In genomic region chr17:33968350-33969044, GRCh38 we compare ENCODE assay signal across 8 cellular contexts.
DNase-seq lines count a peak whose midpoint lies in the region; ATAC-seq, FAIRE-seq and TF ChIP-seq lines count a peak whose summit lies in the region.

No MANE protein-coding gene starts in this region.

- no peak overlapping the region for H3K27ac ChIP-seq in adrenal gland

- peak overlapping the region; percentile 53 for H3K4me3 Mint-ChIP-seq in activated T-helper 1 cell treated with anti-CD3 and anti-CD28 coated beads, Interleukin-12 subunit alpha, Interleukin-12 subunit beta, Interleukin-2, Interleukin-4 antibody, amounts not matched to agents 30 ng/mL and 10 ng/mL and 1 ng/mL, durations not matched to agents 14 hours and 24 hours and 36 hours

- peaks cover 42% of the 10 kb centered on the region for H3K4me1 Mint-ChIP-seq in activated T-helper 1 cell treated with anti-CD3 and anti-CD28 coated beads, Interleukin-12 subunit alpha, Interleukin-12 subunit beta, Interleukin-2, Interleukin-4 antibody, amounts not matched to agents 30 ng/mL and 10 ng/mL and 1 ng/mL, durations not matched to agents 14 hours and 24 hours and 36 hours (ENCODE audit: low read depth)

- peaks cover 11% of the 10 kb centered on the region for H3K27me3 Mint-ChIP-seq in activated T-helper 1 cell treated with anti-CD3 and anti-CD28 coated beads, Interleukin-12 subunit alpha, Interleukin-12 subunit beta, Interleukin-2, Interleukin-4 antibody, amounts not matched to agents 30 ng/mL and 10 ng/mL and 1 ng/mL, durations not matched to agents 14 hours and 24 hours and 36 hours (ENCODE audit: insufficient read depth)

- H3K36me3 Mint-ChIP-seq in activated T-helper 1 cell treated with anti-CD3 and anti-CD28 coated beads, Interleukin-12 subunit alpha, Interleukin-12 subunit beta, Interleukin-2, Interleukin-4 antibody, amounts not matched to agents 30 ng/mL and 10 ng/mL and 1 ng/mL, durations not matched to agents 14 hours and 24 hours and 36 hours (ENCODE audit: low read depth) = no peaks in the 10 kb centered on the region

- no peaks in the 10 kb centered on the region for H3K36me3 ChIP-seq in adrenal gland (replicated peaks in 1 of 2)

- H3K9me3 Mint-ChIP-seq in activated T-helper 1 cell treated with anti-CD3 and anti-CD28 coated beads, Interleukin-12 subunit alpha, Interleukin-12 subunit beta, Interleukin-2, Interleukin-4 antibody, amounts not matched to agents 30 ng/mL and 10 ng/mL and 1 ng/mL, durations not matched to agents 14 hours and 24 hours and 36 hours = no peaks in the 10 kb centered on the region

- H3K27ac Mint-ChIP-seq in activated T-helper 1 cell treated with anti-CD3 and anti-CD28 coated beads, Interleukin-12 subunit alpha, Interleukin-12 subunit beta, Interleukin-2, Interleukin-4 antibody, amounts not matched to agents 30 ng/mL and 10 ng/mL and 1 ng/mL, durations not matched to agents 14 hours and 24 hours and 36 hours = peak overlapping the region; percentile 75

- ATAC-seq in HG03378 (IDR thresholded peaks at IDR 0.05; ENCODE audit: unreplicated experiment) (peak; percentile 50), left lobe of liver (no peak)

- whole genome bisulfite sequencing in adrenal gland, 4 donors = 47 to 62% (median 50%) methylated on average over 9 of the region's 9 CpGs

- H3K9me3 ChIP-seq in adrenal gland (replicated peaks in 1 of 3) = no peaks in the 10 kb centered on the region

- no peak for TF ChIP-seq CTCF in adrenal gland (IDR thresholded peaks at IDR 0.05)

- no peaks in the 10 kb centered on the region for H3K4me1 ChIP-seq in adrenal gland (replicated peaks in 1 of 2)

- no peak for TF ChIP-seq POLR2A in adrenal gland (IDR thresholded peaks at IDR 0.05)

- intact Hi-C loops in activated T-helper 1 cell treated with anti-CD3 and anti-CD28 coated beads, Interleukin-12 subunit alpha, Interleukin-12 subunit beta, Interleukin-2, Interleukin-4 antibody, amounts not matched to agents 30 ng/mL and 10 ng/mL and 1 ng/mL, durations not matched to agents 14 hours and 24 hours and 36 hours (cut with micrococcal nuclease) = loop anchor here (10.0 kb wide), 1 partner anchor 396 kb away; the partner anchor contains the start of gene CCL1
- intact Hi-C loops in adrenal gland (cut with DNase I) (no loop called here), posterior vena cava (cut with DNase I) (no loop called here)

- peak; percentile 95 for FAIRE-seq in GM19239 (lab: Jason Lieb, UNC)

- H3K27me3 ChIP-seq in adrenal gland = no peaks in the 10 kb centered on the region

- DNase-seq in D341Med (ENCODE audit: low spot score) (peak; percentile 73), GM19239 (ENCODE audit: insufficient read length, low spot score) (peak; percentile 44), left lobe of liver (ENCODE audit: low spot score) (no peak), adrenal gland (no peak), posterior vena cava (ENCODE audit: low spot score) (no peak), HPDE6-E6E7 (ENCODE audit: extremely low spot score) (no peak)
- DNase-seq in activated T-helper 1 cell treated with anti-CD3 and anti-CD28 coated beads, Interleukin-12 subunit alpha, Interleukin-12 subunit beta, Interleukin-2, Interleukin-4 antibody, amounts not matched to agents 30 ng/mL and 10 ng/mL and 1 ng/mL, durations not matched to agents 14 hours and 24 hours and 36 hours (ENCODE audit: low spot score) = peak; percentile 48

- no peak overlapping the region for H3K4me3 ChIP-seq in adrenal gland

Comparison
In these comparisons a context has a peak if more than half of its experiments do, and no peak if none do; other contexts are left out.
1. DNase-seq: peak in D341Med (single experiment), GM19239 (single experiment) and activated T-helper 1 cell treated with anti-CD3 and anti-CD28 coated beads, Interleukin-12 subunit alpha, Interleukin-12 subunit beta, Interleukin-2, Interleukin-4 antibody, amounts not matched to agents 30 ng/mL and 10 ng/mL and 1 ng/mL, durations not matched to agents 14 hours and 24 hours and 36 hours (single experiment); none in left lobe of liver (single experiment), adrenal gland (0 of 7), posterior vena cava (single experiment) and HPDE6-E6E7 (single experiment).